ENCODE assay signal across 9 cellular contexts in genomic region chr7:39622609-39623311, GRCh38. TPM values are rescaled to one million over a fixed set of nuclear protein-coding genes. Genes with fewer than 3 reads are reported as not detected.
DNase-seq lines count a peak whose midpoint lies in the region; ATAC-seq, FAIRE-seq and TF ChIP-seq lines count a peak whose summit lies in the region.
"Had no signal": no experiment of that assay in that cellular context is flagged by ENCODE, and none has a peak within 500 bp of the region (broad histone marks: within the 10 kb centered on the region; RNA-seq: fewer than 3 reads in every experiment).

No MANE protein-coding gene starts in this region.

- no peaks in the 10 kb centered on the region for H3K9me3 ChIP-seq in astrocyte (ENCODE audit: insufficient read depth, low read depth, low read length)
- H3K9me3 ChIP-seq in kidney (ENCODE audit: control insufficient read depth in 1 of 2, low read length in 2 of 2), result no peaks in the 10 kb centered on the region
- H3K9me3 ChIP-seq in suprapubic skin, result no peaks in the 10 kb centered on the region

- peaks cover 48% of the 10 kb centered on the region for H3K4me1 Mint-ChIP-seq in activated T-cell treated with anti-CD3 and anti-CD28 coated beads, Interleukin-2, amount 50 U/mL, for 72 hours (ENCODE audit: low read depth)
- peaks cover 40% of the 10 kb centered on the region for H3K4me1 Mint-ChIP-seq in astrocyte (ENCODE audit: low read depth, unreplicated experiment)

- peak overlapping the region; percentile 88 to 90 for H3K4me3 Mint-ChIP-seq in activated T-cell treated with anti-CD3 and anti-CD28 coated beads, Interleukin-2, amount 50 U/mL, for 72 hours
- H3K4me3 Mint-ChIP-seq in astrocyte (ENCODE audit: unreplicated experiment), result peak overlapping the region; percentile 92

- DNase-seq in activated T-cell treated with anti-CD3 and anti-CD28 coated beads, Interleukin-2, amount 50 U/mL, for 72 hours, result no peak
- no peak for DNase-seq in activated T-cell treated with anti-CD3 and anti-CD28 coated beads, Interleukin-2, amount 50 U/mL, for 48 hours
- DNase-seq in astrocyte (ENCODE audit: low read depth) (no peak), kidney (peak; percentile 86), suprapubic skin (ENCODE audit: low spot score in 2 of 2) (no peak), NCI-H2081 treated with DMSO at 0.1 percent for 48 hours (lab: John Stamatoyannopoulos, UW) (no peak)
- no peak for DNase-seq in activated CD4-positive, alpha-beta T cell treated with anti-CD3 and anti-CD28 coated beads, Interleukin-2, amount 50 U/mL, for 1 hour

- no peak for TF ChIP-seq EP300 in suprapubic skin (IDR thresholded peaks at IDR 0.05)

- FAIRE-seq in astrocyte (lab: Jason Lieb, UNC) (no peak), kidney (lab: Jason Lieb, UNC) (no peak)
- FAIRE-seq: islet of Langerhans had no signal

- H3K27me3 Mint-ChIP-seq in activated T-cell treated with anti-CD3 and anti-CD28 coated beads, Interleukin-2, amount 50 U/mL, for 72 hours (ENCODE audit: low read depth), result no peaks in the 10 kb centered on the region
- no peaks in the 10 kb centered on the region for H3K27me3 Mint-ChIP-seq in astrocyte (ENCODE audit: low read depth, unreplicated experiment)

- H3K27ac ChIP-seq in astrocyte (ENCODE audit: low read depth, low read length) (peak overlapping the region; percentile 94), kidney (ENCODE audit: low read depth in 2 of 2, low read length in 2 of 2) (peak overlapping the region; percentile 80 to 86), suprapubic skin (peak overlapping the region; percentile 84)

- peaks cover 35% of the 10 kb centered on the region for H4K20me1 ChIP-seq in astrocyte (ENCODE audit: insufficient read depth, low read length)

- peak overlapping the region; percentile 82 for H3K4me3 ChIP-seq in astrocyte (ENCODE audit: insufficient read depth, low read depth, low read length)
- peak overlapping the region; percentile 47 to 91 for H3K4me3 ChIP-seq in kidney (ENCODE audit: low read length in 2 of 2)
- peak overlapping the region; percentile 64 for H3K4me3 ChIP-seq in suprapubic skin

- H3K4me1 ChIP-seq in astrocyte (ENCODE audit: insufficient read depth, low read length), result peaks cover 30% of the 10 kb centered on the region
- peaks cover 3 to 17% of the 10 kb centered on the region in 2 donors for H3K4me1 ChIP-seq in kidney (ENCODE audit: control insufficient read depth in 1 of 2, insufficient read depth in 1 of 2, low read depth in 1 of 2, low read length in 2 of 2)
- peaks cover 48% of the 10 kb centered on the region for H3K4me1 ChIP-seq in suprapubic skin

- TF ChIP-seq POLR2A in suprapubic skin (IDR thresholded peaks at IDR 0.05), result no peak

- H3K27ac Mint-ChIP-seq in activated T-cell treated with anti-CD3 and anti-CD28 coated beads, Interleukin-2, amount 50 U/mL, for 72 hours, result peak overlapping the region; percentile 95
- peak overlapping the region; percentile 99 for H3K27ac Mint-ChIP-seq in astrocyte (ENCODE audit: unreplicated experiment)

- 19% methylated on average over 28 of the region's 32 CpGs for WGBS in suprapubic skin

- peaks cover 59% of the 10 kb centered on the region for H3K79me2 ChIP-seq in astrocyte (ENCODE audit: insufficient read depth, low read length)

- H3K36me3 ChIP-seq in astrocyte (ENCODE audit: insufficient read depth, low read length) (no peaks in the 10 kb centered on the region), kidney (ENCODE audit: control insufficient read depth in 1 of 2, insufficient read depth in 2 of 2, low read length in 2 of 2) (no peaks in the 10 kb centered on the region), suprapubic skin (no peaks in the 10 kb centered on the region)

- H2AFZ ChIP-seq in astrocyte (ENCODE audit: low read depth, low read length), result peak overlapping the region; percentile 53

- H3K27me3 ChIP-seq in astrocyte (ENCODE audit: insufficient read depth, low read length) (no peaks in the 10 kb centered on the region), suprapubic skin (no peaks in the 10 kb centered on the region)

- peaks cover 1 to 2% of the 10 kb centered on the region in 2 donors for H3K36me3 Mint-ChIP-seq in activated T-cell treated with anti-CD3 and anti-CD28 coated beads, Interleukin-2, amount 50 U/mL, for 72 hours (ENCODE audit: insufficient read depth in 2 of 2)
- peaks cover 6% of the 10 kb centered on the region for H3K36me3 Mint-ChIP-seq in astrocyte (ENCODE audit: low read depth, unreplicated experiment)

- H3K9me3 Mint-ChIP-seq in activated T-cell treated with anti-CD3 and anti-CD28 coated beads, Interleukin-2, amount 50 U/mL, for 72 hours, result no peaks in the 10 kb centered on the region
- no peaks in the 10 kb centered on the region for H3K9me3 Mint-ChIP-seq in astrocyte (ENCODE audit: unreplicated experiment)

- ATAC-seq in activated T-cell treated with anti-CD3 and anti-CD28 coated beads, Interleukin-2, amount 50 U/mL, for 72 hours (replicated peaks in 1 of 2), result no peak
- peak; percentile 6 for ATAC-seq in HG03565 (IDR thresholded peaks at IDR 0.05; ENCODE audit: unreplicated experiment)

- intact Hi-C loops in kidney (cut with DNase I), result no loop called here

- peak overlapping the region; percentile 98 for H3K4me2 ChIP-seq in astrocyte (ENCODE audit: low read length)

- peak overlapping the region; percentile 96 for H3K9ac ChIP-seq in astrocyte (ENCODE audit: low read length)
- peak overlapping the region; percentile 0 to 94 for H3K9ac ChIP-seq in kidney (ENCODE audit: low read length in 2 of 2)

- TF ChIP-seq CTCF in astrocyte (IDR thresholded peaks at IDR 0.05; ENCODE audit: insufficient read depth, low read depth, low read length) (no peak), kidney (IDR thresholded peaks at IDR 0.05; ENCODE audit: borderline replicate concordance, extremely low read depth, insufficient read depth) (no peak), suprapubic skin (IDR thresholded peaks at IDR 0.05) (no peak)

RNA-seq across cellular contexts. Expression of gene RALA, which starts 0.6 kb away (rescaled TPM):
- 10 to 100 TPM; 38.4 to 47.1 TPM for total RNA-seq in activated T-cell treated with anti-CD3 and anti-CD28 coated beads, Interleukin-2, amount 50 U/mL, for 72 hours
- total RNA-seq in astrocyte (68.6 and 70.2 TPM in 2 replicates), kidney (25.1 TPM), suprapubic skin (10 to 100 TPM; 15.5 to 24.1 (median 15.9) TPM)
- polyA plus RNA-seq in kidney (ENCODE audit: insufficient read depth, low read depth, low replicate concordance), result 21.5 TPM

RNA-seq across cellular contexts. Expression of gene YAE1, which starts 56.6 kb away (rescaled TPM):
- 10 to 100 TPM; 12.4 to 12.8 TPM for total RNA-seq in activated T-cell treated with anti-CD3 and anti-CD28 coated beads, Interleukin-2, amount 50 U/mL, for 72 hours
- total RNA-seq in astrocyte, result 24.7 and 27.8 TPM in 2 replicates
- total RNA-seq in kidney, result 19.7 TPM
- 25.0 TPM for polyA plus RNA-seq in kidney (ENCODE audit: insufficient read depth, low read depth, low replicate concordance)
- total RNA-seq in suprapubic skin, result 10 to 100 TPM; 13.3 to 15.9 (median 14.3) TPM
